ENCODE assay signal across 8 cellular contexts in genomic region chr1:119711804-119712341, GRCh38. TPM values are rescaled to one million over a fixed set of nuclear protein-coding genes. Genes with fewer than 3 reads are reported as not detected.
DNase-seq lines count a peak whose midpoint lies in the region; ATAC-seq, FAIRE-seq and TF ChIP-seq lines count a peak whose summit lies in the region.

PHGDH (plus strand) TSS chr1:119711934; CDS start chr1:119712023, 89 bp downstream.

- peaks cover 10% of the 10 kb centered on the region for H3K27me3 ChIP-seq in astrocyte (ENCODE audit: insufficient read depth, low read length)

- H3K9me3 Mint-ChIP-seq in astrocyte (ENCODE audit: unreplicated experiment) = no peaks in the 10 kb centered on the region

- peak; percentile 96 for DNase-seq in DMS 273 (lab: John Stamatoyannopoulos, UW; ENCODE audit: unreplicated experiment)
- DNase-seq in LoVo (ENCODE audit: low spot score) = peak; percentile 90
- peak; percentile 51 for DNase-seq in SIG-M5 (lab: John Stamatoyannopoulos, UW)
- peak; percentile 81 for DNase-seq in astrocyte (ENCODE audit: low read depth)
- DNase-seq in hippocampal formation (lab: John Stamatoyannopoulos, UW) = peak; percentile 69 to 70
- peak; percentile 79 for DNase-seq in renal cortical epithelial cell (ENCODE audit: low read depth)
- DNase-seq in T-helper 9 cell = no peak

- H3K9me3 ChIP-seq in astrocyte (ENCODE audit: insufficient read depth, low read depth, low read length) = no peaks in the 10 kb centered on the region

- no peaks in the 10 kb centered on the region for H3K36me3 Mint-ChIP-seq in astrocyte (ENCODE audit: low read depth, unreplicated experiment)

- no peaks in the 10 kb centered on the region for H3K36me3 ChIP-seq in astrocyte (ENCODE audit: insufficient read depth, low read length)

- H3K4me3 Mint-ChIP-seq in astrocyte (ENCODE audit: unreplicated experiment) = peak within 1 kb of the TSS; percentile 100

- peak within 1 kb of the TSS; percentile 75 for H2AFZ ChIP-seq in astrocyte (ENCODE audit: low read depth, low read length)

- H3K4me1 Mint-ChIP-seq in astrocyte (ENCODE audit: low read depth, unreplicated experiment) = peaks cover 28% of the 10 kb centered on the region

- TF ChIP-seq CTCF in astrocyte (IDR thresholded peaks at IDR 0.05; ENCODE audit: insufficient read depth, low read depth, low read length) = no peak

- peaks cover 12% of the 10 kb centered on the region for H4K20me1 ChIP-seq in astrocyte (ENCODE audit: insufficient read depth, low read length)

- peak within 1 kb of the TSS; percentile 78 for H3K9ac ChIP-seq in astrocyte (ENCODE audit: low read length)

- FAIRE-seq in astrocyte (lab: Jason Lieb, UNC) = no peak

- peak; percentile 80 for ATAC-seq in GM21529 (IDR thresholded peaks at IDR 0.05; ENCODE audit: unreplicated experiment)

- peaks cover 11% of the 10 kb centered on the region for H3K27me3 Mint-ChIP-seq in astrocyte (ENCODE audit: low read depth, unreplicated experiment)

- H3K27ac Mint-ChIP-seq in astrocyte (ENCODE audit: unreplicated experiment) = peak within 1 kb of the TSS; percentile 98

- peak within 1 kb of the TSS; percentile 84 for H3K4me3 ChIP-seq in astrocyte (ENCODE audit: insufficient read depth, low read depth, low read length)

- H3K4me1 ChIP-seq in astrocyte (ENCODE audit: insufficient read depth, low read length) = peaks cover 12% of the 10 kb centered on the region

- peaks cover 18% of the 10 kb centered on the region for H3K79me2 ChIP-seq in astrocyte (ENCODE audit: insufficient read depth, low read length)

- H3K4me2 ChIP-seq in astrocyte (ENCODE audit: low read length) = peak within 1 kb of the TSS; percentile 99

- no peak within 1 kb of the TSS for H3K27ac ChIP-seq in astrocyte (ENCODE audit: low read depth, low read length)

RNA-seq across cellular contexts. Expression of gene PHGDH, which starts in this region (rescaled TPM):
- total RNA-seq in astrocyte (371 and 509 TPM in 2 replicates), renal cortical epithelial cell (24.7 and 33.1 TPM in 2 replicates)

Comparison
In these comparisons a context has a peak if more than half of its experiments do, and no peak if none do; other contexts are left out.
1. RNA of gene PHGDH (total RNA-seq): 371 to 509 TPM in astrocyte; 24.7 to 33.1 TPM in renal cortical epithelial cell; every median in the first group is over 10 times any median in the second.